In the genomic region with DNA sequence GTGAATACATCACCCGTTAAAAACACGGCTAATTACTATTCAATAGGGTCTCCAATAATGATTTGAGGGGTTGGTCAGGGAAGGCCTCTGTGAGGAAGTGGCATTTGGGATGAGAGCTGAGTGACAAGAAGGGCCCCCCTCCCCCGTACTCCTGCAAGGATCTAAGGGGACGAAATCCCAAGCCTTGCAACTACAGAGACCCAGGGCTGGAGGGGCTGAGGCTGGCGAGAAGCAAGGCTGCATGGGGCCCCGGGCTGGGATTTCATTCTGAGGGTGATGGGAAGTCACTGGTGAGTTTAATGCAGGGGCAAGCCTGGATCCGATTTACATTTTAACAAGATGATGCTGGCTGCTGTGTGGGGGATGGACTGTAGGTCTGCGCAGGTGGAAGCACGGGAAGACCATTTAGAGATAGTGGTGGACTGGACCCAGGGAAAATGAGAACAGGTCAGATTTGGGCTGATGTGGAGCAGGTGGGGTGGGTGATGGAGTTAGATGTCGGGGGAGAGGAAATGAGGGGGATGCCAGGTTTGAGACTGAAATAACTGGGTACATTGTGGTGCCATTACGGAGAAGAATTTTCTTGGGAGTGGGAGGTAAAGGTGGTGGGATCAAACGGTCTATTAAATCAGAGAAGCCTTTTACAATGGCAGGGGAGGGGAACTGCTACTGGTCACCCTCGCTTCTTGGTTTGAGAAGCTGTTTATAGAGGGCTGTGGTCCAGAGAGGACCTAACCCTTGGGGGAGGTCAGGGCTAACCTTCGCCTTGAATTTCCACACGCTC, we compare ENCODE assay signal across 8 cellular contexts. TPM values are rescaled to one million over a fixed set of nuclear protein-coding genes. Genes with fewer than 3 reads are reported as not detected.
A peak's percentile ranks its signal among the peaks of the same experiment; 100 is the strongest.
DNase-seq lines count a peak whose midpoint lies in the region; ATAC-seq and TF ChIP-seq lines count a peak whose summit lies in the region.

No MANE protein-coding gene starts in this region.

- H3K4me3 ChIP-seq in adipocyte (ENCODE audit: low read length) (peak overlapping the region; percentile 98), left lung (peak overlapping the region; percentile 93 to 98), thymus (ENCODE audit: low read length) (peak overlapping the region; percentile 60)

- DNase-seq in activated CD8-positive, alpha-beta memory T cell treated with anti-CD3 and anti-CD28 coated beads, Interleukin-2, amount 10 ng/mL, durations not matched to agents 7 days and 5 days = no peak
- DNase-seq in activated CD8-positive, alpha-beta memory T cell treated with anti-CD3 and anti-CD28 coated beads for 24 hours = no peak
- DNase-seq in adipocyte (ENCODE audit: low read depth) (no peak), left lung (no peak), NCI-H1092 treated with DMSO at 0.1 percent for 48 hours (lab: John Stamatoyannopoulos, UW) (no peak), NCI-H524 treated with DMSO at 0.1 percent for 48 hours (lab: John Stamatoyannopoulos, UW) (no peak), NCI-H446 treated with DMSO at 0.1 percent for 48 hours (lab: John Stamatoyannopoulos, UW) (no peak)

- H3K36me3 ChIP-seq in adipocyte (ENCODE audit: control insufficient read depth, insufficient read depth, low read length, severe bottlenecking) (peaks cover 22% of the 10 kb centered on the region), left lung (peaks cover 0 to 29% of the 10 kb centered on the region in 2 donors), thymus (ENCODE audit: control insufficient read depth, insufficient read depth) (peaks cover 15% of the 10 kb centered on the region)

- H3K27me3 ChIP-seq in adipocyte (replicated peaks; ENCODE audit: control insufficient read depth, insufficient read depth, low read length) (no peaks in the 10 kb centered on the region), left lung (no peaks in the 10 kb centered on the region), thymus (ENCODE audit: control insufficient read depth, insufficient read depth) (no peaks in the 10 kb centered on the region)

- H3K4me1 Mint-ChIP-seq in activated CD8-positive, alpha-beta memory T cell treated with anti-CD3 and anti-CD28 coated beads, Interleukin-2, amount 10 ng/mL, durations not matched to agents 7 days and 5 days = peaks cover 28% of the 10 kb centered on the region

- WGBS in thymus = 79% methylated on average over 15 of the region's 15 CpGs

- H3K9me3 ChIP-seq in adipocyte (ENCODE audit: control insufficient read depth, low read length) (no peaks in the 10 kb centered on the region), left lung (no peaks in the 10 kb centered on the region), thymus (ENCODE audit: control insufficient read depth) (no peaks in the 10 kb centered on the region)

- peak overlapping the region; percentile 87 for H3K4me3 Mint-ChIP-seq in activated CD8-positive, alpha-beta memory T cell treated with anti-CD3 and anti-CD28 coated beads, Interleukin-2, amount 10 ng/mL, durations not matched to agents 7 days and 5 days

- H3K27ac Mint-ChIP-seq in activated CD8-positive, alpha-beta memory T cell treated with anti-CD3 and anti-CD28 coated beads, Interleukin-2, amount 10 ng/mL, durations not matched to agents 7 days and 5 days = peak overlapping the region; percentile 94

- ATAC-seq in activated CD8-positive, alpha-beta memory T cell treated with anti-CD3 and anti-CD28 coated beads, Interleukin-2, amount 10 ng/mL, durations not matched to agents 7 days and 5 days = no peak
- ATAC-seq in left lung = no peak

- H3K27ac ChIP-seq in left lung (peak overlapping the region; percentile 78 to 92), thymus (ENCODE audit: low read depth) (peak overlapping the region; percentile 91)

- TF ChIP-seq CTCF in left lung (IDR thresholded peaks at IDR 0.05) = no peak

- intact Hi-C loops in left lung (cut with DNase I) = no loop called here

- H3K9me3 Mint-ChIP-seq in activated CD8-positive, alpha-beta memory T cell treated with anti-CD3 and anti-CD28 coated beads, Interleukin-2, amount 10 ng/mL, durations not matched to agents 7 days and 5 days (ENCODE audit: low read depth) = no peaks in the 10 kb centered on the region

- H3K4me1 ChIP-seq in adipocyte (ENCODE audit: control insufficient read depth, insufficient read depth, low read length) (peaks cover 15% of the 10 kb centered on the region), left lung (peaks cover 13 to 25% of the 10 kb centered on the region in 2 donors), thymus (ENCODE audit: control insufficient read depth, insufficient read depth, low read length) (peaks cover 14% of the 10 kb centered on the region)

- H3K9ac ChIP-seq in adipocyte (ENCODE audit: low read length) = peak overlapping the region; percentile 96

- peaks cover 4% of the 10 kb centered on the region for H3K36me3 Mint-ChIP-seq in activated CD8-positive, alpha-beta memory T cell treated with anti-CD3 and anti-CD28 coated beads, Interleukin-2, amount 10 ng/mL, durations not matched to agents 7 days and 5 days

- no peaks in the 10 kb centered on the region for H3K27me3 Mint-ChIP-seq in activated CD8-positive, alpha-beta memory T cell treated with anti-CD3 and anti-CD28 coated beads, Interleukin-2, amount 10 ng/mL, durations not matched to agents 7 days and 5 days

- CTCF ChIA-PET in activated CD8-positive, alpha-beta memory T cell treated with anti-CD3 and anti-CD28 coated beads, Interleukin-2, amount 10 ng/mL, durations not matched to agents 7 days and 5 days (lab: Charles Lee) = interaction anchor here (1.1 to 4.7 kb wide), 2 partner anchors 10 to 121 kb away, joined by 3 to 39 read pairs; no protein-coding TSS in a partner anchor

RNA-seq across cellular contexts. Expression of gene MYBBP1A, which starts 0.9 kb away (rescaled TPM):
- total RNA-seq in activated CD8-positive, alpha-beta memory T cell treated with anti-CD3 and anti-CD28 coated beads, Interleukin-2, amount 10 ng/mL, durations not matched to agents 7 days and 5 days = 10 to 100 TPM; 72.4 to 94.3 TPM
- total RNA-seq in left lung = 10 to 100 TPM; 34.7 to 53.8 TPM
- polyA plus RNA-seq in thymus = 36.9 TPM

RNA-seq across cellular contexts. Expression of gene GGT6, which starts 4.3 kb away (rescaled TPM):
- not detected for total RNA-seq in activated CD8-positive, alpha-beta memory T cell treated with anti-CD3 and anti-CD28 coated beads, Interleukin-2, amount 10 ng/mL, durations not matched to agents 7 days and 5 days
- 10 to 100 TPM in 1 of 2 donors, 1 to 10 TPM in 1; 1.8 to 17.4 TPM for total RNA-seq in left lung
- polyA plus RNA-seq in thymus = 3.7 TPM

RNA-seq across cellular contexts. Expression of gene SMTNL2, which starts 28.3 kb away (rescaled TPM):
- not detected for total RNA-seq in activated CD8-positive, alpha-beta memory T cell treated with anti-CD3 and anti-CD28 coated beads, Interleukin-2, amount 10 ng/mL, durations not matched to agents 7 days and 5 days
- total RNA-seq in left lung = 1 to 10 TPM; 5.5 to 5.7 TPM
- 1.6 TPM for polyA plus RNA-seq in thymus

RNA-seq across cellular contexts. Expression of gene SPNS2, which starts 57.4 kb away (rescaled TPM):
- total RNA-seq in activated CD8-positive, alpha-beta memory T cell treated with anti-CD3 and anti-CD28 coated beads, Interleukin-2, amount 10 ng/mL, durations not matched to agents 7 days and 5 days = 1 to 10 TPM; 1.1 to 1.9 TPM
- 10 to 100 TPM; 36.7 to 52.4 TPM for total RNA-seq in left lung
- polyA plus RNA-seq in thymus = 16.1 TPM

Comparison
In these comparisons a context has a peak if more than half of its experiments do, and no peak if none do; other contexts are left out.
1. RNA of gene SMTNL2, which starts 28.3 kb away (total RNA-seq): 5.5 to 5.7 TPM in left lung; not detected in activated CD8-positive, alpha-beta memory T cell treated with anti-CD3 and anti-CD28 coated beads, Interleukin-2, amount 10 ng/mL, durations not matched to agents 7 days and 5 days; every median in the first group is over 4 times any median in the second.
2. Peak in every context shown above with its lines, with median percentiles within 50 percentile points of each other: H3K4me3 ChIP-seq.